ENCODE assay signal across 27 cellular contexts in the genomic region with DNA sequence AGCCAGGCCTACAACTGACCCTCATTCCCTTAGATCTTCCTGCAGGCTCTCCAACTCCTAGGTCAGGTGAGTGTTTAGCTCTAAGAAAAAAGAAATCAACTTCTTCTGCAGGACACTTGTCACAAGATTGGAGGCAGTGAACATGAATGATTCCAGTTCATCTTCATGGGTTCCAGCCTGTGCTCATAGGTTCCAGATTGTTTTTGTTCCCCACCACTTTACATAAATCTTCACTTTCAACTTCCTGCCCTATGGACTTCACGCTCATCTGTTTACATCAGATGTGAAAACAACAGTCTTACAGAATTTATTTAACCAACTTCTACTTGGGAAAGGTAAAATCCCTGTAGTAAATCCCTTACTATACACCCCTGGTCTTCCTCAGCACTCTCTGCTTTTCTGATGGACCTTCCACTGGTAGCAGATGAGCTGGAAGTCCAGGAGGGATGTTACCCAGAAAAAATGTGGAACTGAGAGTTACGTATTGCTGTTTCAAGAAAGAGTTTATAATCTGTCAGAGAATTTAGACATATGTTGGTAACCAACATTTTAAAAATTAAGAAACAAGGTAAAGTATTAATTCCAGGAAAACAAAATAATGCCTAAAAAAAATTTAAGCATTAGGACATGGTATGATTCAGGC.
DNase-seq lines count a peak whose midpoint lies in the region; ATAC-seq and TF ChIP-seq lines count a peak whose summit lies in the region.
"Had no signal": no experiment of that assay in that cellular context is flagged by ENCODE, and none has a peak within 500 bp of the region (broad histone marks: within the 10 kb centered on the region; RNA-seq: fewer than 3 reads in every experiment).

No MANE protein-coding gene starts in this region.

- no peak overlapping the region for H2AFZ ChIP-seq in GM23248

- H3K27me3 Mint-ChIP-seq in T-helper 2 cell treated with Interferon-gamma antibody and Interleukin-4, amounts not matched to agents 5 μg/mL and 100 μg/mL, for 36 hours (ENCODE audit: low read depth): no peaks in the 10 kb centered on the region
- H3K27me3 Mint-ChIP-seq: activated CD4-positive, alpha-beta T cell treated with anti-CD3 and anti-CD28 coated beads for 36 hours; activated naive CD8-positive, alpha-beta T cell treated with anti-CD3 and anti-CD28 coated beads, Interleukin-2, amount 10 ng/mL, durations not matched to agents 7 days and 5 days had no signal

- no peak for TF ChIP-seq CTCF in WERI-Rb-1 (IDR thresholded peaks at IDR 0.05; ENCODE audit: low read depth, low read length)
- no peak for TF ChIP-seq CTCF in psoas muscle (IDR thresholded peaks at IDR 0.05)

- H3K36me3 Mint-ChIP-seq in T-helper 2 cell treated with Interferon-gamma antibody and Interleukin-4, amounts not matched to agents 5 μg/mL and 100 μg/mL, for 36 hours (ENCODE audit: low read depth): peaks cover 42% of the 10 kb centered on the region

- no peak for DNase-seq in T-helper 2 cell treated with Interferon-gamma antibody and Interleukin-4, amounts not matched to agents 5 μg/mL and 100 μg/mL, for 36 hours (ENCODE audit: low spot score)
- no peak for DNase-seq in T-helper 2 cell
- DNase-seq in WERI-Rb-1: no peak
- no peak for DNase-seq in psoas muscle
- DNase-seq in GM23248: no peak
- no peak for DNase-seq in cerebellum (ENCODE audit: low spot score)
- DNase-seq: activated CD4-positive, alpha-beta T cell treated with anti-CD3 and anti-CD28 coated beads for 36 hours; activated effector memory CD4-positive, alpha-beta T cell treated with anti-CD3 and anti-CD28 coated beads, Interleukin-2, amount 50 U/mL, for 16 hours; activated naive CD8-positive, alpha-beta T cell treated with anti-CD3 and anti-CD28 coated beads, Interleukin-2, amount 10 ng/mL, durations not matched to agents 7 days and 5 days; activated T-cell treated with anti-CD3 and anti-CD28 coated beads for 4 hours; caudate nucleus; GOT3; NCI-H1436; NCI-H446; sigmoid colon; stomach; thyroid gland had no signal

- H3K36me3 ChIP-seq in WERI-Rb-1 (peaks cover 19% of the 10 kb centered on the region), psoas muscle (ENCODE audit: insufficient read depth in 1 of 2, low read depth in 1 of 2) (peaks cover 0 to 16% of the 10 kb centered on the region in 2 donors), GM23248 (ENCODE audit: low read depth) (no peaks in the 10 kb centered on the region)
- H3K36me3 ChIP-seq: prostate gland had no signal

- no peaks in the 10 kb centered on the region for H3F3A ChIP-seq in GM23248 (ENCODE audit: insufficient read depth)

- H3K4me3 ChIP-seq in WERI-Rb-1 (ENCODE audit: low read depth, low read length) (no peak overlapping the region), psoas muscle (no peak overlapping the region), GM23248 (no peak overlapping the region)
- H3K4me3 ChIP-seq: ascending aorta, prostate gland, sigmoid colon, SK-N-MC, stomach, thyroid gland had no signal

- no peak overlapping the region for H3K4me3 Mint-ChIP-seq in T-helper 2 cell treated with Interferon-gamma antibody and Interleukin-4, amounts not matched to agents 5 μg/mL and 100 μg/mL, for 36 hours
- H3K4me3 Mint-ChIP-seq: activated CD4-positive, alpha-beta T cell treated with anti-CD3 and anti-CD28 coated beads for 36 hours; activated naive CD8-positive, alpha-beta T cell treated with anti-CD3 and anti-CD28 coated beads, Interleukin-2, amount 10 ng/mL, durations not matched to agents 7 days and 5 days; T-helper 1 cell treated with Interleukin-12 subunit alpha and Interleukin-12 subunit beta and Interleukin-4 antibody, amounts not matched to agents 30 μg/mL and 1 μg/mL, for 36 hours had no signal

- H4K20me1 ChIP-seq in GM23248 (ENCODE audit: insufficient read depth): no peaks in the 10 kb centered on the region

- in situ Hi-C loops in GM23248 (cut with MboI): no loop called here

- peak; percentile 64 for ATAC-seq in GM21737 (IDR thresholded peaks at IDR 0.05; ENCODE audit: unreplicated experiment)
- no peak for ATAC-seq in psoas muscle
- no peak for ATAC-seq in GM21423 (IDR thresholded peaks at IDR 0.05; ENCODE audit: unreplicated experiment)
- ATAC-seq: activated CD4-positive, alpha-beta T cell treated with anti-CD3 and anti-CD28 coated beads for 36 hours had no signal

- peak overlapping the region; percentile 12; the same call in 1 of the 2 replicates for H3K27ac ChIP-seq in WERI-Rb-1
- peak overlapping the region; percentile 58 for H3K27ac ChIP-seq in psoas muscle
- no peak overlapping the region; the same call in 1 of the 2 replicates for H3K27ac ChIP-seq in GM23248
- H3K27ac ChIP-seq: 22Rv1, ascending aorta, C4-2B, KMS-11, prostate gland, RWPE1, sigmoid colon, SK-N-MC, stomach, thyroid gland had no signal

- no peaks in the 10 kb centered on the region for H3K4me1 ChIP-seq in psoas muscle
- H3K4me1 ChIP-seq in GM23248 (ENCODE audit: insufficient read depth): peaks cover 10% of the 10 kb centered on the region
- H3K4me1 ChIP-seq: ascending aorta, prostate gland, sigmoid colon, stomach, thyroid gland had no signal

- H3K9me3 ChIP-seq in WERI-Rb-1 (ENCODE audit: severe bottlenecking): peaks cover 8% of the 10 kb centered on the region
- H3K9me3 ChIP-seq in psoas muscle: no peaks in the 10 kb centered on the region
- H3K9me3 ChIP-seq in GM23248 (ENCODE audit: low read depth): no peaks in the 10 kb centered on the region
- H3K9me3 ChIP-seq: ascending aorta, prostate gland, sigmoid colon, stomach, thyroid gland had no signal

- no peaks in the 10 kb centered on the region for H3K79me2 ChIP-seq in GM23248 (ENCODE audit: insufficient read depth)

- WGBS in psoas muscle, 3 donors: 94 to 97% (median 95%) methylated on average over 2 of the region's 2 CpGs
- WGBS in GM23248 (ENCODE audit: low coverage in 1 of 2, low lambda C conversion rate in 2 of 2, missing lambda C conversion rate in 2 of 2), 2 experiments: 98 to 99% methylated on average over 2 of the region's 2 CpGs

- peaks cover 5% of the 10 kb centered on the region for H3K9me3 Mint-ChIP-seq in T-helper 2 cell treated with Interferon-gamma antibody and Interleukin-4, amounts not matched to agents 5 μg/mL and 100 μg/mL, for 36 hours

- no peak overlapping the region for H3K9ac ChIP-seq in GM23248
- H3K9ac ChIP-seq: KMS-11 had no signal

- no peaks in the 10 kb centered on the region for H3K9me2 ChIP-seq in GM23248 (ENCODE audit: insufficient read depth)

- H3K27ac Mint-ChIP-seq in T-helper 2 cell treated with Interferon-gamma antibody and Interleukin-4, amounts not matched to agents 5 μg/mL and 100 μg/mL, for 36 hours: peak overlapping the region; percentile 21
- H3K27ac Mint-ChIP-seq: activated CD4-positive, alpha-beta T cell treated with anti-CD3 and anti-CD28 coated beads for 36 hours; activated naive CD8-positive, alpha-beta T cell treated with anti-CD3 and anti-CD28 coated beads, Interleukin-2, amount 10 ng/mL, durations not matched to agents 7 days and 5 days; T-helper 1 cell treated with Interleukin-12 subunit alpha and Interleukin-12 subunit beta and Interleukin-4 antibody, amounts not matched to agents 30 μg/mL and 1 μg/mL, for 36 hours had no signal

- H3K4me1 Mint-ChIP-seq in T-helper 2 cell treated with Interferon-gamma antibody and Interleukin-4, amounts not matched to agents 5 μg/mL and 100 μg/mL, for 36 hours (ENCODE audit: low read depth): peaks cover 8% of the 10 kb centered on the region
- H3K4me1 Mint-ChIP-seq: activated CD4-positive, alpha-beta T cell treated with anti-CD3 and anti-CD28 coated beads for 36 hours had no signal

- no peaks in the 10 kb centered on the region for H3K27me3 ChIP-seq in WERI-Rb-1 (ENCODE audit: insufficient read depth, low read depth, severe bottlenecking)
- H3K27me3 ChIP-seq in psoas muscle (ENCODE audit: insufficient read depth in 3 of 3, low read length in 2 of 3): no peaks in the 10 kb centered on the region
- H3K27me3 ChIP-seq in GM23248 (replicated peaks; ENCODE audit: insufficient read depth): no peaks in the 10 kb centered on the region
- H3K27me3 ChIP-seq: ascending aorta, sigmoid colon, stomach, thyroid gland had no signal

- H3K4me2 ChIP-seq in GM23248 (ENCODE audit: unreplicated experiment): no peak overlapping the region
- H3K4me2 ChIP-seq: KMS-11 had no signal

- intact Hi-C loops in psoas muscle (cut with DNase I): no loop called here
